In the genomic region with DNA sequence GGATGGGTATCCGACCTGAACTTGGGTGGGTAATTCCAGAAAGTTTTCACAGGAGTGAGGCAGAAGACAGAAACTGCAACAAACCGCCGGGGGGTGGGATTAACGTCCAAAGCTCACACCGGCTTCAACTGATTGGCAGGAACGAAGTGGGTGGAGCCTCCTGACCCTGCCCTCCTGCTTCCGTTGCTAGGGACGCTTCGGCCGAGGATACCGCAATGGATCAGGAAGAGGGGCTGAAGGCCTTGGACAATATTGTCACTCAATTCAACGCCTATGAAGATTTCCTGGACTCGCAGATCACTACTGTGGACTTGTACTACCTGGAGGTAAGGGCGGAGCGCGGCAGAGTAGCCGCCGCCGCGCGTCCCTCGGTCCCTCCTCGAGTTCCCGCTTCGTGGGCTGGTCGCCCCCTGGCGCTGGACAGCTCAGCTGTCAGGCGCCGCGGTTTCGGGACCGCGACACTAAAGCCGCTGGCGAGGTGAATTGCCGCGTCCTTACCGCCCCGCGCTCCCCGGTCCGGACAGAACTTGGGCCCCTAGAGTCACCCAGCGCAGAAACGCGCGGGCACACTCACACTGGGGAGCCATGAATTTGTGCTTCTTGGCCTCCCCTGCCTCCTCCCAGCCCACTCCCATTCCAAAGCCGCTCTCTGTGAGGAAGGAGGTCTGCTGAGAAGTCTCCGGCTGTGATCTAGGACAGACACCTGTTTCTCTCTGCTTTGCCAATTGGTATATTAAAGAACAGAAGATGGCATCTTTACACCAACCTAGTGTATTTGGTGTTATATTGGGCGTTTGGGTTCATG, we compare ENCODE assay signal across 1 cellular context.
TF ChIP-seq lines count a peak whose summit lies in the region.

TSS of gene CFAP299 (plus strand) at position 177 of the 805 bp plus-strand sequence.

TF ChIP-seq in WTC11, 78 proteins besides CTCF, POLR2A, EP300 and RAD21 (continued from another document):
- TF ChIP-seq, protein P1, sequence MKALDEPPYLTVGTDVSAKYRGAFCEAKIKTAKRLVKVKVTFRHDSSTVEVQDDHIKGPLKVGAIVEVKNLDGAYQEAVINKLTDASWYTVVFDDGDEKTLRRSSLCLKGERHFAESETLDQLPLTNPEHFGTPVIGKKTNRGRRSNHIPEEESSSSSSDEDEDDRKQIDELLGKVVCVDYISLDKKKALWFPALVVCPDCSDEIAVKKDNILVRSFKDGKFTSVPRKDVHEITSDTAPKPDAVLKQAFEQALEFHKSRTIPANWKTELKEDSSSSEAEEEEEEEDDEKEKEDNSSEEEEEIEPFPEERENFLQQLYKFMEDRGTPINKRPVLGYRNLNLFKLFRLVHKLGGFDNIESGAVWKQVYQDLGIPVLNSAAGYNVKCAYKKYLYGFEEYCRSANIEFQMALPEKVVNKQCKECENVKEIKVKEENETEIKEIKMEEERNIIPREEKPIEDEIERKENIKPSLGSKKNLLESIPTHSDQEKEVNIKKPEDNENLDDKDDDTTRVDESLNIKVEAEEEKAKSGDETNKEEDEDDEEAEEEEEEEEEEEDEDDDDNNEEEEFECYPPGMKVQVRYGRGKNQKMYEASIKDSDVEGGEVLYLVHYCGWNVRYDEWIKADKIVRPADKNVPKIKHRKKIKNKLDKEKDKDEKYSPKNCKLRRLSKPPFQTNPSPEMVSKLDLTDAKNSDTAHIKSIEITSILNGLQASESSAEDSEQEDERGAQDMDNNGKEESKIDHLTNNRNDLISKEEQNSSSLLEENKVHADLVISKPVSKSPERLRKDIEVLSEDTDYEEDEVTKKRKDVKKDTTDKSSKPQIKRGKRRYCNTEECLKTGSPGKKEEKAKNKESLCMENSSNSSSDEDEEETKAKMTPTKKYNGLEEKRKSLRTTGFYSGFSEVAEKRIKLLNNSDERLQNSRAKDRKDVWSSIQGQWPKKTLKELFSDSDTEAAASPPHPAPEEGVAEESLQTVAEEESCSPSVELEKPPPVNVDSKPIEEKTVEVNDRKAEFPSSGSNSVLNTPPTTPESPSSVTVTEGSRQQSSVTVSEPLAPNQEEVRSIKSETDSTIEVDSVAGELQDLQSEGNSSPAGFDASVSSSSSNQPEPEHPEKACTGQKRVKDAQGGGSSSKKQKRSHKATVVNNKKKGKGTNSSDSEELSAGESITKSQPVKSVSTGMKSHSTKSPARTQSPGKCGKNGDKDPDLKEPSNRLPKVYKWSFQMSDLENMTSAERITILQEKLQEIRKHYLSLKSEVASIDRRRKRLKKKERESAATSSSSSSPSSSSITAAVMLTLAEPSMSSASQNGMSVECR (CRISPR knock-in tag; IDR thresholded peaks at IDR 0.05; ENCODE audit: borderline replicate concordance): peak; percentile 80; the same call in 1 of the 2 replicates
- TF ChIP-seq, protein P2, sequence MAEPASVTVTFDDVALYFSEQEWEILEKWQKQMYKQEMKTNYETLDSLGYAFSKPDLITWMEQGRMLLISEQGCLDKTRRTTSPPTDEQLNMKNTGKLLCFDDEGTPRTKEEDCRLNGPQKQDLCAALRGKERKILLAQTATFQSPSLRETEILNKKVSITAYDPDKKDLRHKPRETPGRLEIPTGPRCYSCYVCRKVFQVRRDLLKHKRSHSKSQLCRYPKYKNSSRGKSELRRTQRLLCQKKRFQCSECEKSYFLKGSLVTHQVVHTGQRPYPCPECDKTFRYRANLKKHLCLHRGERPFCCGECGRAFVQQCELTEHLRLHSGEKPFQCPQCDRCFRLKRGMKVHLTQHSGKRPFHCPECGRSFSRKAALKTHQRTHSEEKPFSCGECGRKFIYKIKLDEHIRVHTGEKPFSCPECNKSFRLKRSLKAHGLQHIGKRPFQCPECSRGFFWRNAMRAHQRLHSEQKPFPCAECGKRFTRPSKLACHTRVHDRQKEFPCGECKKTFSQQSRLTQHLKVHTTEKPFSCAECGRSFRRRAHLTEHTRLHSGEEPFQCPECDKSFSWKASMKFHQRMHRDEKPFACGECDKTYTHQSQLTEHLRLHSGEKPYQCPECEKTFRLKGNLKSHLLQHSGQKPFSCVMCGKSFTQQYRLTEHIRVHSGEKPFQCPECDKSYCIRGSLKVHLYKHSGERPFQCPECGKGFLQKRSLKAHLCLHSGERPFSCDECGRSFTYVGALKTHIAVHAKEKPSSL (CRISPR knock-in tag; conservative IDR thresholded peaks at IDR 0.05): no peak
- TF ChIP-seq KAT7 (CRISPR knock-in tag; IDR thresholded peaks at IDR 0.05; ENCODE audit: borderline replicate concordance) (no peak), TCF7 (CRISPR knock-in tag; IDR thresholded peaks at IDR 0.05; ENCODE audit: low read depth) (no peak), ESRRA (CRISPR knock-in tag; IDR thresholded peaks at IDR 0.05; ENCODE audit: borderline replicate concordance) (no peak), ELF4 (CRISPR knock-in tag; IDR thresholded peaks at IDR 0.05; ENCODE audit: low read depth) (no peak), ATF3 (CRISPR knock-in tag; conservative IDR thresholded peaks at IDR 0.05) (no peak), ZSCAN18 (CRISPR knock-in tag; IDR thresholded peaks at IDR 0.05) (no peak), HMGXB4 (CRISPR knock-in tag; IDR thresholded peaks at IDR 0.05) (0 out of 2 replicates have a peak, but pooled peaks have one; percentile 26), RELA (CRISPR knock-in tag; IDR thresholded peaks at IDR 0.05; ENCODE audit: borderline replicate concordance) (no peak), ZNF317 (CRISPR knock-in tag; IDR thresholded peaks at IDR 0.05; ENCODE audit: borderline replicate concordance, low read depth) (no peak), RORB (CRISPR knock-in tag; IDR thresholded peaks at IDR 0.05) (no peak), ATF2 (CRISPR knock-in tag; IDR thresholded peaks at IDR 0.05; ENCODE audit: borderline replicate concordance, low read depth) (no peak), GRHL2 (CRISPR knock-in tag; IDR thresholded peaks at IDR 0.05; ENCODE audit: insufficient replicate concordance, severe bottlenecking) (no peak), FOXK1 (CRISPR knock-in tag; IDR thresholded peaks at IDR 0.05) (no peak)
- TF ChIP-seq, protein P3, sequence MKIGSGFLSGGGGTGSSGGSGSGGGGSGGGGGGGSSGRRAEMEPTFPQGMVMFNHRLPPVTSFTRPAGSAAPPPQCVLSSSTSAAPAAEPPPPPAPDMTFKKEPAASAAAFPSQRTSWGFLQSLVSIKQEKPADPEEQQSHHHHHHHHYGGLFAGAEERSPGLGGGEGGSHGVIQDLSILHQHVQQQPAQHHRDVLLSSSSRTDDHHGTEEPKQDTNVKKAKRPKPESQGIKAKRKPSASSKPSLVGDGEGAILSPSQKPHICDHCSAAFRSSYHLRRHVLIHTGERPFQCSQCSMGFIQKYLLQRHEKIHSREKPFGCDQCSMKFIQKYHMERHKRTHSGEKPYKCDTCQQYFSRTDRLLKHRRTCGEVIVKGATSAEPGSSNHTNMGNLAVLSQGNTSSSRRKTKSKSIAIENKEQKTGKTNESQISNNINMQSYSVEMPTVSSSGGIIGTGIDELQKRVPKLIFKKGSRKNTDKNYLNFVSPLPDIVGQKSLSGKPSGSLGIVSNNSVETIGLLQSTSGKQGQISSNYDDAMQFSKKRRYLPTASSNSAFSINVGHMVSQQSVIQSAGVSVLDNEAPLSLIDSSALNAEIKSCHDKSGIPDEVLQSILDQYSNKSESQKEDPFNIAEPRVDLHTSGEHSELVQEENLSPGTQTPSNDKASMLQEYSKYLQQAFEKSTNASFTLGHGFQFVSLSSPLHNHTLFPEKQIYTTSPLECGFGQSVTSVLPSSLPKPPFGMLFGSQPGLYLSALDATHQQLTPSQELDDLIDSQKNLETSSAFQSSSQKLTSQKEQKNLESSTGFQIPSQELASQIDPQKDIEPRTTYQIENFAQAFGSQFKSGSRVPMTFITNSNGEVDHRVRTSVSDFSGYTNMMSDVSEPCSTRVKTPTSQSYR (CRISPR knock-in tag; IDR thresholded peaks at IDR 0.05): no peak
- TF ChIP-seq, protein P4, sequence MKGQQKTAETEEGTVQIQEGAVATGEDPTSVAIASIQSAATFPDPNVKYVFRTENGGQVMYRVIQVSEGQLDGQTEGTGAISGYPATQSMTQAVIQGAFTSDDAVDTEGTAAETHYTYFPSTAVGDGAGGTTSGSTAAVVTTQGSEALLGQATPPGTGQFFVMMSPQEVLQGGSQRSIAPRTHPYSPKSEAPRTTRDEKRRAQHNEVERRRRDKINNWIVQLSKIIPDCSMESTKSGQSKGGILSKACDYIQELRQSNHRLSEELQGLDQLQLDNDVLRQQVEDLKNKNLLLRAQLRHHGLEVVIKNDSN (CRISPR knock-in tag; IDR thresholded peaks at IDR 0.05): no peak
